Comparison of ENCODE assay signal across 8 cellular contexts in the genomic region with DNA sequence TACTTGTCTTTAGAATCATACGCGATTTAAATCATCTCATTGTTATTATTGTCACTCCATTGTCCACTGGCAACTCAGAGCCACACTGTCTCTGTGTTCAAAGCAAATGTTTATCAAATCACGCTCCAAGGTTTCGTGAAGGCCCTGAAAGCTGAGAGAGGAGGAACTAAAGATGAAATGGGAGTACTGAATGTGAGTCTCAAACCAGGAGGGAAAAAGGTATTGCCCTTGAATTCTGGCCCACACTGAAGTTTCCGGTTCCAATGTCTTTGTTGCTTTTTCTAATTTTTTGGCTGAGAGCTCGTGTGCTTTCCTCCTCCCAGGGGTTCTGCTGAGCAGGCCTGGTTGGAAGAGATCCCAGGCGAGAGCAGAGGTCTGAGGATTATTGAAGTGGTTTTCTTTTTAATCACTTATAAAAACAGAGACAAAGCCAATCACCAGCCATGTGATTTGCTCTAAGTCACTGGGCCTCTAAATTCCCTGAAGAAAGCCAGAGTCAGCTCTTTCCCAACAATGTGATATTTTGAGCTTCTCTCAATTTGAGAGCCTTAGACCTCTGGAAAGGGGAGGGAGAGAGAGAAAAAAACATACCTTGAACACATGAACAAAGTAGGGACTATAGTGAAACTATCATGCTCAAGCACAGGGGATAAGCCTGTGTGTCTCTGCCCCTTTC.
DNase-seq lines count a peak whose midpoint lies in the region; ATAC-seq, FAIRE-seq and TF ChIP-seq lines count a peak whose summit lies in the region.

No MANE protein-coding gene starts in this region.

- FAIRE-seq in GM19239 (lab: Jason Lieb, UNC), result no peak

- peaks cover 28% of the 10 kb centered on the region for H3K4me1 Mint-ChIP-seq in neural progenitor cell
- H3K4me1 Mint-ChIP-seq in activated T-cell treated with anti-CD3 and anti-CD28 coated beads, Interleukin-2, amount 50 U/mL, for 24 hours (ENCODE audit: low read depth), result no peaks in the 10 kb centered on the region
- H3K4me1 Mint-ChIP-seq in activated CD8-positive, alpha-beta T cell treated with anti-CD3 and anti-CD28 coated beads, Interleukin-2, amount 10 ng/mL, durations not matched to agents 7 days and 5 days (ENCODE audit: low read depth), result no peaks in the 10 kb centered on the region

- no peaks in the 10 kb centered on the region for H3K79me2 ChIP-seq in neural progenitor cell (ENCODE audit: low read depth)

- peaks cover 10% of the 10 kb centered on the region for H3K9me3 Mint-ChIP-seq in neural progenitor cell
- H3K9me3 Mint-ChIP-seq in activated T-cell treated with anti-CD3 and anti-CD28 coated beads, Interleukin-2, amount 50 U/mL, for 24 hours, result no peaks in the 10 kb centered on the region
- H3K9me3 Mint-ChIP-seq in activated CD8-positive, alpha-beta T cell treated with anti-CD3 and anti-CD28 coated beads, Interleukin-2, amount 10 ng/mL, durations not matched to agents 7 days and 5 days (ENCODE audit: insufficient read depth), result no peaks in the 10 kb centered on the region

- peaks cover 2% of the 10 kb centered on the region for H3K27me3 Mint-ChIP-seq in neural progenitor cell (ENCODE audit: insufficient read depth, low read depth)
- no peaks in the 10 kb centered on the region for H3K27me3 Mint-ChIP-seq in activated T-cell treated with anti-CD3 and anti-CD28 coated beads, Interleukin-2, amount 50 U/mL, for 24 hours
- no peaks in the 10 kb centered on the region for H3K27me3 Mint-ChIP-seq in activated CD8-positive, alpha-beta T cell treated with anti-CD3 and anti-CD28 coated beads, Interleukin-2, amount 10 ng/mL, durations not matched to agents 7 days and 5 days (ENCODE audit: low read depth)

- no peaks in the 10 kb centered on the region for H3K36me3 Mint-ChIP-seq in neural progenitor cell
- H3K36me3 Mint-ChIP-seq in activated T-cell treated with anti-CD3 and anti-CD28 coated beads, Interleukin-2, amount 50 U/mL, for 24 hours (ENCODE audit: low read depth), result no peaks in the 10 kb centered on the region
- no peaks in the 10 kb centered on the region for H3K36me3 Mint-ChIP-seq in activated CD8-positive, alpha-beta T cell treated with anti-CD3 and anti-CD28 coated beads, Interleukin-2, amount 10 ng/mL, durations not matched to agents 7 days and 5 days (ENCODE audit: low read depth)

- H3K9ac ChIP-seq in neural progenitor cell, result no peak overlapping the region

- H3K4me1 ChIP-seq in esophagus squamous epithelium, result peaks cover 0 to 36% (median 15%) of the 10 kb centered on the region in 3 donors
- peaks cover 10% of the 10 kb centered on the region for H3K4me1 ChIP-seq in neural progenitor cell

- H2AFZ ChIP-seq in neural progenitor cell (replicated peaks), result peak overlapping the region; percentile 88

- H3K9me3 ChIP-seq in esophagus squamous epithelium (no peaks in the 10 kb centered on the region), neural progenitor cell (ENCODE audit: low read depth) (no peaks in the 10 kb centered on the region)

- DNase-seq in AG09309 (ENCODE audit: low read depth) (peak; percentile 83), NCI-H446 (lab: John Stamatoyannopoulos, UW) (peak; percentile 90 to 92), esophagus squamous epithelium (lab: John Stamatoyannopoulos, UW) (no peak), neural progenitor cell (ENCODE audit: low spot score) (no peak), GM19239 (ENCODE audit: insufficient read length, low spot score) (no peak)
- DNase-seq in activated T-cell treated with anti-CD3 and anti-CD28 coated beads, Interleukin-2, amount 50 U/mL, for 24 hours, result no peak
- no peak for DNase-seq in activated CD8-positive, alpha-beta T cell treated with anti-CD3 and anti-CD28 coated beads, Interleukin-2, amount 10 ng/mL, durations not matched to agents 7 days and 5 days
- DNase-seq in activated naive CD4-positive, alpha-beta T cell treated with Interleukin-2 at 50 U/mL for 16 hours, result no peak

- no peak overlapping the region for H3K4me3 Mint-ChIP-seq in neural progenitor cell
- no peak overlapping the region for H3K4me3 Mint-ChIP-seq in activated T-cell treated with anti-CD3 and anti-CD28 coated beads, Interleukin-2, amount 50 U/mL, for 24 hours
- H3K4me3 Mint-ChIP-seq in activated CD8-positive, alpha-beta T cell treated with anti-CD3 and anti-CD28 coated beads, Interleukin-2, amount 10 ng/mL, durations not matched to agents 7 days and 5 days, result no peak overlapping the region

- intact Hi-C loops in esophagus squamous epithelium (cut with DNase I), result no loop called here

- 24 to 25% methylated on average over 7 of the region's 7 CpGs for WGBS in esophagus squamous epithelium, 2 donors

- no peak overlapping the region for H3K4me2 ChIP-seq in neural progenitor cell

- H3K27ac ChIP-seq in esophagus squamous epithelium, result peak overlapping the region; percentile 24 to 64 (median 51)
- no peak overlapping the region for H3K27ac ChIP-seq in neural progenitor cell

- H4K20me1 ChIP-seq in neural progenitor cell (ENCODE audit: low read depth), result no peaks in the 10 kb centered on the region

- no peak for TF ChIP-seq POLR2A in esophagus squamous epithelium (IDR thresholded peaks at IDR 0.05)

- POLR2A ChIA-PET in activated CD8-positive, alpha-beta T cell treated with anti-CD3 and anti-CD28 coated beads, Interleukin-2, amount 10 ng/mL, durations not matched to agents 7 days and 5 days (lab: Charles Lee), result no interaction called here

- no peaks in the 10 kb centered on the region for H3K36me3 ChIP-seq in esophagus squamous epithelium
- no peaks in the 10 kb centered on the region for H3K36me3 ChIP-seq in neural progenitor cell

- no peaks in the 10 kb centered on the region for H3F3A ChIP-seq in neural progenitor cell (ENCODE audit: low read depth)

- no peaks in the 10 kb centered on the region for H3K27me3 ChIP-seq in esophagus squamous epithelium
- H3K27me3 ChIP-seq in neural progenitor cell, result no peaks in the 10 kb centered on the region

- CTCF ChIA-PET in activated CD8-positive, alpha-beta T cell treated with anti-CD3 and anti-CD28 coated beads, Interleukin-2, amount 10 ng/mL, durations not matched to agents 7 days and 5 days (lab: Charles Lee), result no interaction called here

- TF ChIP-seq CTCF in AG09309 (IDR thresholded peaks at IDR 0.05; ENCODE audit: control insufficient read depth, insufficient read depth, low read depth, low read length, missing control alignments) (no peak), esophagus squamous epithelium (IDR thresholded peaks at IDR 0.05) (no peak), neural progenitor cell (IDR thresholded peaks at IDR 0.05) (no peak)

- H3K27ac Mint-ChIP-seq in neural progenitor cell, result peak overlapping the region; percentile 95
- no peak overlapping the region for H3K27ac Mint-ChIP-seq in activated T-cell treated with anti-CD3 and anti-CD28 coated beads, Interleukin-2, amount 50 U/mL, for 24 hours
- no peak overlapping the region for H3K27ac Mint-ChIP-seq in activated CD8-positive, alpha-beta T cell treated with anti-CD3 and anti-CD28 coated beads, Interleukin-2, amount 10 ng/mL, durations not matched to agents 7 days and 5 days

- H3K4me3 ChIP-seq in AG09309 (ENCODE audit: control insufficient read depth, low read depth, low read length), result no peak overlapping the region
- no peak overlapping the region for H3K4me3 ChIP-seq in esophagus squamous epithelium
- H3K4me3 ChIP-seq in neural progenitor cell, result no peak overlapping the region

- no peak for ATAC-seq in activated CD8-positive, alpha-beta T cell treated with anti-CD3 and anti-CD28 coated beads, Interleukin-2, amount 10 ng/mL, durations not matched to agents 7 days and 5 days

Comparison
In these comparisons a context has a peak if more than half of its experiments do, and no peak if none do; other contexts are left out.
1. DNase-seq: peak in AG09309 (single experiment) and NCI-H446 (2 of 2); none in esophagus squamous epithelium (single experiment), neural progenitor cell (single experiment), activated T-cell treated with anti-CD3 and anti-CD28 coated beads, Interleukin-2, amount 50 U/mL, for 24 hours (single experiment), activated CD8-positive, alpha-beta T cell treated with anti-CD3 and anti-CD28 coated beads, Interleukin-2, amount 10 ng/mL, durations not matched to agents 7 days and 5 days (single experiment), activated naive CD4-positive, alpha-beta T cell treated with Interleukin-2 at 50 U/mL for 16 hours (single experiment) and GM19239 (single experiment).